In genomic region chr10:32377458-32378370, GRCh38 we compare ENCODE assay signal across 8 cellular contexts. TPM values are rescaled to one million over a fixed set of nuclear protein-coding genes. Genes with fewer than 3 reads are reported as not detected.
DNase-seq lines count a peak whose midpoint lies in the region; TF ChIP-seq lines count a peak whose summit lies in the region.

No MANE protein-coding gene starts in this region.

- peaks cover 4% of the 10 kb centered on the region for H3K4me1 ChIP-seq in hepatocyte (ENCODE audit: insufficient read depth)
- H3K4me1 ChIP-seq in sigmoid colon = peaks cover 0 to 40% (median 21%) of the 10 kb centered on the region in 4 donors

- H3K4me1 Mint-ChIP-seq in activated naive CD4-positive, alpha-beta T cell treated with anti-CD3 and anti-CD28 coated beads, Interleukin-2, amount 10 ng/mL, durations not matched to agents 7 days and 5 days = peaks cover 30% of the 10 kb centered on the region

- intact Hi-C loops in sigmoid colon (cut with DNase I) = loop anchor here (2.0 to 5.0 kb wide), 3 partner anchors 40 to 630 kb away; partner anchors contain the start of gene CCDC7

- H3K36me3 ChIP-seq in hepatocyte (replicated peaks; ENCODE audit: insufficient read depth, low read depth) = no peaks in the 10 kb centered on the region
- H3K36me3 ChIP-seq in sigmoid colon = no peaks in the 10 kb centered on the region

- TF ChIP-seq POLR2A in sigmoid colon (IDR thresholded peaks at IDR 0.05) = no peak

- peak overlapping the region; percentile 51 for H2AFZ ChIP-seq in hepatocyte

- H3K9me3 ChIP-seq in hepatocyte (ENCODE audit: low read depth) = no peaks in the 10 kb centered on the region
- H3K9me3 ChIP-seq in sigmoid colon = no peaks in the 10 kb centered on the region

- H3K27me3 Mint-ChIP-seq in activated naive CD4-positive, alpha-beta T cell treated with anti-CD3 and anti-CD28 coated beads, Interleukin-2, amount 10 ng/mL, durations not matched to agents 7 days and 5 days = no peaks in the 10 kb centered on the region

- no peaks in the 10 kb centered on the region for H3K9me3 Mint-ChIP-seq in activated naive CD4-positive, alpha-beta T cell treated with anti-CD3 and anti-CD28 coated beads, Interleukin-2, amount 10 ng/mL, durations not matched to agents 7 days and 5 days

- no peak overlapping the region for H3K4me3 Mint-ChIP-seq in activated naive CD4-positive, alpha-beta T cell treated with anti-CD3 and anti-CD28 coated beads, Interleukin-2, amount 10 ng/mL, durations not matched to agents 7 days and 5 days

- no peaks in the 10 kb centered on the region for H3K27me3 ChIP-seq in hepatocyte
- no peaks in the 10 kb centered on the region for H3K27me3 ChIP-seq in sigmoid colon

- CTCF ChIA-PET in activated naive CD4-positive, alpha-beta T cell treated with anti-CD3 and anti-CD28 coated beads, Interleukin-2, amount 10 ng/mL, durations not matched to agents 7 days and 5 days (lab: Charles Lee) = interaction anchor here (1.0 to 2.7 kb wide), 4 partner anchors 25 to 738 kb away, joined by 4 to 10 read pairs (median 6); no protein-coding TSS in a partner anchor
- CTCF ChIA-PET in HEK293T (lab: Yijun Ruan, JAX) = interaction anchor here (0.6 kb wide), 1 partner anchor 1738 kb away, joined by 4 read pairs; no protein-coding TSS in a partner anchor

- POLR2A ChIA-PET in HEK293T (lab: Yijun Ruan, JAX) = interaction anchor here (2.0 to 3.8 kb wide), 3 partner anchors 10 to 68 kb away, joined by 6 to 24 read pairs (median 7); partner anchors contain the start of gene CCDC7

- in situ Hi-C loops in astrocyte of the cerebellum (cut with HindIII; ENCODE audit: low sequenced_read_pairs) = no loop called here

- no peaks in the 10 kb centered on the region for H4K20me1 ChIP-seq in hepatocyte (ENCODE audit: insufficient read depth, poor library complexity, severe bottlenecking)

- peaks cover 17% of the 10 kb centered on the region for H3K36me3 Mint-ChIP-seq in activated naive CD4-positive, alpha-beta T cell treated with anti-CD3 and anti-CD28 coated beads, Interleukin-2, amount 10 ng/mL, durations not matched to agents 7 days and 5 days

- peak; percentile 45 for TF ChIP-seq CTCF in astrocyte of the cerebellum (IDR thresholded peaks at IDR 0.05; ENCODE audit: low read depth, low read length, missing control alignments)
- TF ChIP-seq CTCF in hepatocyte (IDR thresholded peaks at IDR 0.05; ENCODE audit: poor library complexity) = peak; percentile 52
- peak in 1 of 4 experiments; percentile 15 for TF ChIP-seq CTCF in sigmoid colon (IDR thresholded peaks at IDR 0.05)

- H3K27ac ChIP-seq in hepatocyte (peak overlapping the region; percentile 91), sigmoid colon (peak overlapping the region; percentile 76 to 91 (median 88))

- peak overlapping the region; percentile 67 for H3K4me3 ChIP-seq in astrocyte of the cerebellum (ENCODE audit: low read depth, low read length)
- H3K4me3 ChIP-seq in hepatocyte = peak overlapping the region; percentile 79
- H3K4me3 ChIP-seq in sigmoid colon = peak overlapping the region; percentile 51 to 76 (median 64)

- TF ChIP-seq EP300 in sigmoid colon (IDR thresholded peaks at IDR 0.05) = no peak

- DNase-seq in activated naive CD4-positive, alpha-beta T cell treated with anti-CD3 and anti-CD28 coated beads, Interleukin-2, amount 10 ng/mL, durations not matched to agents 7 days and 5 days = peak; percentile 53
- DNase-seq in activated naive CD4-positive, alpha-beta T cell treated with Interleukin-2 at 50 U/mL for 16 hours = no peak
- DNase-seq in HEK293T (ENCODE audit: extremely low spot score) = no peak
- peak; percentile 34 for DNase-seq in NCI-H526 treated with DMSO at 0.1 percent for 48 hours (lab: John Stamatoyannopoulos, UW)
- DNase-seq in astrocyte of the cerebellum (ENCODE audit: low read depth) = peak; percentile 33
- peak; percentile 32 for DNase-seq in hepatocyte (ENCODE audit: low spot score)
- DNase-seq in sigmoid colon = no peak
- DNase-seq in 8988T = no peak

- H3K79me2 ChIP-seq in hepatocyte = peaks cover 58% of the 10 kb centered on the region

- peak overlapping the region; percentile 77 for H3K4me2 ChIP-seq in hepatocyte

- H3K27ac Mint-ChIP-seq in activated naive CD4-positive, alpha-beta T cell treated with anti-CD3 and anti-CD28 coated beads, Interleukin-2, amount 10 ng/mL, durations not matched to agents 7 days and 5 days = no peak overlapping the region

- WGBS in hepatocyte (ENCODE audit: low lambda C conversion rate, missing lambda C conversion rate) = 1% methylated on average over 7 of the region's 7 CpGs
- 0% methylated on average over 7 of the region's 7 CpGs for WGBS in sigmoid colon, 2 donors

- no peaks in the 10 kb centered on the region for H3K9me2 ChIP-seq in hepatocyte (replicated peaks; ENCODE audit: insufficient read depth)

TF ChIP-seq in HEK293T, 16 proteins besides CTCF, POLR2A, EP300 and RAD21:
- TF ChIP-seq SUZ12 (IDR thresholded peaks at IDR 0.05) = no peak
- peak; percentile 82 for TF ChIP-seq ZNF384 (IDR thresholded peaks at IDR 0.05)
TF ChIP-seq in HEK293T: peak in this region for 1.

RNA-seq across cellular contexts. Expression of gene EPC1, which starts 30.8 kb away (rescaled TPM):
- total RNA-seq in hepatocyte (31.4 and 36.3 TPM in 2 replicates), sigmoid colon (10 to 100 TPM; 42.6 to 54.3 (median 46.1) TPM)
- polyA plus RNA-seq in hepatocyte (19.4 and 19.8 TPM in 2 replicates), sigmoid colon (10 to 100 TPM; 13.2 to 16.4 (median 14.4) TPM)

Comparison
In these comparisons a context has a peak if more than half of its experiments do, and no peak if none do; other contexts are left out.
1. DNase-seq: peak in activated naive CD4-positive, alpha-beta T cell treated with anti-CD3 and anti-CD28 coated beads, Interleukin-2, amount 10 ng/mL, durations not matched to agents 7 days and 5 days (single experiment), NCI-H526 treated with DMSO at 0.1 percent for 48 hours (single experiment), astrocyte of the cerebellum (single experiment) and hepatocyte (single experiment); none in activated naive CD4-positive, alpha-beta T cell treated with Interleukin-2 at 50 U/mL for 16 hours (single experiment), HEK293T (single experiment), sigmoid colon (single experiment) and 8988T (single experiment).
2. Peak in every context shown above with its lines, with median percentiles within 50 percentile points of each other: H3K4me3 ChIP-seq.